7 cellular contexts compared by ENCODE assay signal in genomic region chr12:103257763-103258162, GRCh38.
"Had no signal": no experiment of that assay in that cellular context is flagged by ENCODE, and none has a peak within 500 bp of the region (broad histone marks: within the 10 kb centered on the region; RNA-seq: fewer than 3 reads in every experiment).

No MANE protein-coding gene starts in this region.

- H2AFZ ChIP-seq: GM23338 had no signal

- H3K4me2 ChIP-seq: GM23338 had no signal

- DNase-seq: H9, HCEC 1CT, KG1 had no signal

- H3K27ac ChIP-seq: HL-60 had no signal

- H3K4me3 ChIP-seq: GM23338 had no signal

- ATAC-seq: GM23338 had no signal

- FAIRE-seq: H1, H54 had no signal
